In genomic region chr5:149094996-149095395, GRCh38 we compare ENCODE assay signal across 21 cellular contexts. TPM values are rescaled to one million over a fixed set of nuclear protein-coding genes. Genes with fewer than 3 reads are reported as not detected.
DNase-seq lines count a peak whose midpoint lies in the region; ATAC-seq and TF ChIP-seq lines count a peak whose summit lies in the region.
"Had no signal": no experiment of that assay in that cellular context is flagged by ENCODE, and none has a peak within 500 bp of the region (broad histone marks: within the 10 kb centered on the region; RNA-seq: fewer than 3 reads in every experiment).

No MANE protein-coding gene starts in this region.

- H3K4me1 Mint-ChIP-seq in type B pancreatic cell (ENCODE audit: unreplicated experiment): peaks cover 3% of the 10 kb centered on the region

- intact Hi-C loops in PC-9 (cut with micrococcal nuclease; ENCODE audit: unreplicated experiment): loop anchor here (2.0 kb wide), 1 partner anchor 32 kb away; the partner anchor contains the start of gene SH3TC2

- TF ChIP-seq CTCF in PC-9 (conservative IDR thresholded peaks at IDR 0.05): no peak
- no peak for TF ChIP-seq CTCF in type B pancreatic cell (conservative IDR thresholded peaks at IDR 0.05)
- no peak for TF ChIP-seq CTCF in foreskin fibroblast (IDR thresholded peaks at IDR 0.05; ENCODE audit: low read depth, low read length)

- no peaks in the 10 kb centered on the region for H3F3A ChIP-seq in PC-9 (ENCODE audit: insufficient read depth, low read depth)

- H3K9me2 ChIP-seq in PC-9 (ENCODE audit: insufficient read depth): no peaks in the 10 kb centered on the region

- H4K20me1 ChIP-seq in PC-9 (ENCODE audit: insufficient read depth): no peaks in the 10 kb centered on the region
- H4K20me1 ChIP-seq: BLaER1 treated with 17β-estradiol and CSF1 and Interleukin-3, amounts not matched to agents 10 nM and 100 nM had no signal

- H3K4me2 ChIP-seq in PC-9: peak overlapping the region; percentile 11; the same call in 1 of the 2 replicates
- H3K4me2 ChIP-seq: BLaER1 treated with 17β-estradiol and CSF1 and Interleukin-3, amounts not matched to agents 10 nM and 100 nM had no signal

- no peaks in the 10 kb centered on the region for H3K36me3 Mint-ChIP-seq in type B pancreatic cell

- POLR2A ChIA-PET in PC-9 (lab: Charles Lee; ENCODE audit: unreplicated experiment): no interaction called here

- no peaks in the 10 kb centered on the region for H3K79me2 ChIP-seq in PC-9 (ENCODE audit: low read depth)

- H3K36me3 ChIP-seq in PC-9 (ENCODE audit: low read depth): peaks cover 10% of the 10 kb centered on the region; the same call in 1 of the 2 replicates
- H3K36me3 ChIP-seq: BLaER1 treated with 17β-estradiol and CSF1 and Interleukin-3, amounts not matched to agents 10 nM and 100 nM; MG63; Peyer's patch; SJCRH30 had no signal

- peak overlapping the region; percentile 26 for H3K4me3 Mint-ChIP-seq in type B pancreatic cell
- H3K4me3 Mint-ChIP-seq: CD4-positive, alpha-beta T cell had no signal

- peak overlapping the region; percentile 87 for H3K27ac Mint-ChIP-seq in type B pancreatic cell
- H3K27ac Mint-ChIP-seq: CD4-positive, alpha-beta T cell had no signal

- H3K27ac ChIP-seq in PC-9: peak overlapping the region; percentile 15; the same call in 1 of the 2 replicates
- H3K27ac ChIP-seq: BLaER1 treated with 17β-estradiol and CSF1 and Interleukin-3, amounts not matched to agents 10 nM and 100 nM; Peyer's patch; SJCRH30 had no signal

- H3K4me1 ChIP-seq in PC-9 (replicated peaks; ENCODE audit: insufficient read depth): peaks cover 15% of the 10 kb centered on the region; the same call in 1 of the 2 replicates
- H3K4me1 ChIP-seq: BLaER1 treated with 17β-estradiol and CSF1 and Interleukin-3, amounts not matched to agents 10 nM and 100 nM; Peyer's patch; SJCRH30 had no signal

- no TSS peak for BruUV-seq in PC-9 (replicated peaks; lab: Mats Ljungman, UMichigan)

- H2AFZ ChIP-seq in PC-9: no peak overlapping the region

- H3K9me3 ChIP-seq in PC-9 (ENCODE audit: insufficient read depth, low read depth): peaks cover 33% of the 10 kb centered on the region
- H3K9me3 ChIP-seq: Peyer's patch had no signal

- DNase-seq in ELF-1 (ENCODE audit: low read depth, low spot score): peak; percentile 76
- DNase-seq in PC-9: peak; percentile 57 to 72
- no peak for DNase-seq in type B pancreatic cell (ENCODE audit: extremely low spot score, unreplicated experiment)
- DNase-seq in foreskin fibroblast: no peak
- DNase-seq in NCI-H187 treated with DMSO at 0.1 percent for 48 hours (lab: John Stamatoyannopoulos, UW): no peak
- no peak for DNase-seq in KG1 (lab: John Stamatoyannopoulos, UW)
- DNase-seq: CD4-positive, alpha-beta T cell; GDM1; MG63; NCI-H1048; NCI-H1417; NCI-H1694; NCI-H2081; NCI-H2227 treated with DMSO at 0.1 percent for 48 hours; NCI-H526 treated with DMSO at 0.1 percent for 48 hours; Peyer's patch; SJCRH30 had no signal

- no peaks in the 10 kb centered on the region for H3K27me3 Mint-ChIP-seq in type B pancreatic cell

- H3K27me3 ChIP-seq in PC-9 (ENCODE audit: insufficient read depth, low read depth): no peaks in the 10 kb centered on the region
- H3K27me3 ChIP-seq: BLaER1 treated with 17β-estradiol and CSF1 and Interleukin-3, amounts not matched to agents 10 nM and 100 nM; MG63; Peyer's patch; SJCRH30 had no signal

- H3K4me3 ChIP-seq in PC-9: no peak overlapping the region
- no peak overlapping the region for H3K4me3 ChIP-seq in foreskin fibroblast (ENCODE audit: low read depth in 1 of 2, low read length in 2 of 2)
- H3K4me3 ChIP-seq: BLaER1 treated with 17β-estradiol and CSF1 and Interleukin-3, amounts not matched to agents 10 nM and 100 nM; K562; MG63; Peyer's patch; SJCRH30 had no signal

- CTCF ChIA-PET in PC-9 (lab: Charles Lee): interaction anchor here (0.6 to 0.7 kb wide), 2 partner anchors 21 to 315 kb away, joined by 3 read pairs; no protein-coding TSS in a partner anchor

- H3K9me3 Mint-ChIP-seq in type B pancreatic cell: peaks cover 10% of the 10 kb centered on the region

- ATAC-seq in esophagus mucosa: peak; percentile 89
- ATAC-seq: K562, SK-N-SH treated with all-trans-retinoic acid at 6 μM for 48 hours had no signal

RNA-seq across cellular contexts. Expression of gene SH3TC2, which starts 32.1 kb away (rescaled TPM):
- total RNA-seq in PC-9 (2021) (32.1 and 38.8 TPM in 2 replicates), esophagus mucosa (3.4 TPM), type B pancreatic cell (ENCODE audit: low replicate concordance) (8.6 and 14.7 TPM in 2 replicates)
- total RNA-seq: CD4-positive, alpha-beta T cell had no signal

RNA-seq across cellular contexts. Expression of gene ABLIM3, which starts 46.3 kb away (rescaled TPM):
- total RNA-seq in PC-9 (2021) (101 and 111 TPM in 2 replicates), esophagus mucosa (22.4 TPM), type B pancreatic cell (ENCODE audit: low replicate concordance) (7.8 and 8.0 TPM in 2 replicates)
- total RNA-seq: CD4-positive, alpha-beta T cell had no signal

Comparison
In these comparisons a context has a peak if more than half of its experiments do, and no peak if none do; other contexts are left out.
1. DNase-seq: peak in ELF-1 (single experiment) and PC-9 (2 of 2); none in type B pancreatic cell (single experiment), foreskin fibroblast (0 of 2), NCI-H187 treated with DMSO at 0.1 percent for 48 hours (single experiment) and KG1 (single experiment).